16 cellular contexts compared by ENCODE assay signal in the genomic region with DNA sequence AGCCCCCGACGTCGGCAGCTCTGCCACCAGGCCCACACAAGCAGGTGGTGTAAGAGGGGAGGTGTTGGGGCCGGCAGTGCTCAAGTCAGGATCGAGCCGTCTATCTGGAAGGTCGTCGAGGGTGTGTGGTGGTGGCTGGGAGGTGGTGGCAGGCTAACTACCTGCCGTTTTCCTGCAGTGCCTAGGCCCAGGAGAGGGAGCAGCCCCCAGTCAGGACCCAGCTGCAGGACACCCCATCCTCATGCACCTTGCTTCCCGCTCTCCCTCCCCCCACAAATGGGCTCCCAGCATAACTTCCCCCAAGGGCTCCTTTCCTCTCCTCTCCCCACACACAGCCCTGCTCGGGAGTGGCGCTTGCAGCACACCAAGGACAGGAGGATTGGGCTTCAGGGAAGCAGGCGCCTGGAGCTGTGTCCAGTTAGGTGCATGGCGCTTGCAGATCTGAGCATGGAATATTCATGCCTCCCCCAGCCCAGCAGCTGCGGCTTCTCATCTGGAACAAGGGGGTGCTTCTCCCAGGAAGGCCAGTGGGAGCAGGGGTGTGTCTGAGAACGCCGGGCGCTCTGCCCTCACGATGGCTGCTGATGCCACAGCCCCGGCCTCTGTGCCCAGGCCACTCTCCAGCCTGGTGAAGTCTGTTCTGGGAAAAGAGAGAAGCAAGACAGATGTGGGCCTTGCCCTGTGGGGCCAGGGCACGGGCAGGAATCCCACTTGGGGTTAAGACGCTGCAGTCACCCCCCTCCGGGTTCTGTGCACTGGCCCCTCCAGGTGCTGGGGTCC.
DNase-seq lines count a peak whose midpoint lies in the region; ATAC-seq and TF ChIP-seq lines count a peak whose summit lies in the region.
"Had no signal": no experiment of that assay in that cellular context is flagged by ENCODE, and none has a peak within 500 bp of the region (broad histone marks: within the 10 kb centered on the region; RNA-seq: fewer than 3 reads in every experiment).

No MANE protein-coding gene starts in this region.

- peaks cover 6% of the 10 kb centered on the region for H3K9me3 Mint-ChIP-seq in nephron progenitor cell
- no peaks in the 10 kb centered on the region for H3K9me3 Mint-ChIP-seq in stimulated activated effector memory CD8-positive, alpha-beta T cell treated with anti-CD3 and anti-CD28 coated beads, Interleukin-12 subunit alpha, Interleukin-12 subunit beta, amount 100 ng/mL, for 72 hours
- no peaks in the 10 kb centered on the region for H3K9me3 Mint-ChIP-seq in stimulated activated memory B cell treated with anti-CD40 and anti-IgM and Interleukin-4, amounts not matched to agents 10 μg/mL and 1 μg/mL and 100 μg/mL, for 72 hours
- H3K9me3 Mint-ChIP-seq: CD8-positive, alpha-beta T cell; GM23338 had no signal

- no peak overlapping the region for H3K9ac ChIP-seq in BLaER1

- peaks cover 49% of the 10 kb centered on the region for H3K4me1 Mint-ChIP-seq in nephron progenitor cell
- H3K4me1 Mint-ChIP-seq in stimulated activated effector memory CD8-positive, alpha-beta T cell treated with anti-CD3 and anti-CD28 coated beads, Interleukin-12 subunit alpha, Interleukin-12 subunit beta, amount 100 ng/mL, for 72 hours: peaks cover 10% of the 10 kb centered on the region
- peaks cover 12% of the 10 kb centered on the region for H3K4me1 Mint-ChIP-seq in stimulated activated memory B cell treated with anti-CD40 and anti-IgM and Interleukin-4, amounts not matched to agents 10 μg/mL and 1 μg/mL and 100 μg/mL, for 72 hours

- H3K27me3 ChIP-seq in BLaER1 (no peaks in the 10 kb centered on the region), esophagus muscularis mucosa (peaks cover 0 to 24% (median 0%) of the 10 kb centered on the region in 4 donors)

- no peaks in the 10 kb centered on the region for H4K20me1 ChIP-seq in BLaER1

- 78% methylated on average over 13 of the region's 23 CpGs for WGBS in esophagus muscularis mucosa

- peak overlapping the region; percentile 80 for H3K4me2 ChIP-seq in BLaER1
- H3K4me2 ChIP-seq: A549, GM23338 had no signal

- peak overlapping the region; percentile 57 for H3K27ac Mint-ChIP-seq in nephron progenitor cell
- no peak overlapping the region for H3K27ac Mint-ChIP-seq in stimulated activated effector memory CD8-positive, alpha-beta T cell treated with anti-CD3 and anti-CD28 coated beads, Interleukin-12 subunit alpha, Interleukin-12 subunit beta, amount 100 ng/mL, for 72 hours
- H3K27ac Mint-ChIP-seq in stimulated activated memory B cell treated with anti-CD40 and anti-IgM and Interleukin-4, amounts not matched to agents 10 μg/mL and 1 μg/mL and 100 μg/mL, for 72 hours: no peak overlapping the region
- H3K27ac Mint-ChIP-seq: CD8-positive, alpha-beta T cell; GM23338 had no signal

- H3K27ac ChIP-seq in BLaER1: no peak overlapping the region
- H3K27ac ChIP-seq in esophagus muscularis mucosa (replicated peaks in 1 of 4): no peak overlapping the region
- H3K27ac ChIP-seq: 22Rv1, A549, HL-60 had no signal

- peak; percentile 11 for ATAC-seq in stimulated activated effector memory CD8-positive, alpha-beta T cell treated with anti-CD3 and anti-CD28 coated beads, Interleukin-12 subunit alpha, Interleukin-12 subunit beta, amount 100 ng/mL, for 72 hours
- ATAC-seq in stimulated activated memory B cell treated with anti-CD40 and anti-IgM and Interleukin-4, amounts not matched to agents 10 μg/mL and 1 μg/mL and 100 μg/mL, for 72 hours: no peak
- ATAC-seq: A549, GM23338 had no signal

- TF ChIP-seq CTCF in esophagus muscularis mucosa (IDR thresholded peaks at IDR 0.05) (no peak), nephron progenitor cell (IDR thresholded peaks at IDR 0.05) (no peak)

- DNase-seq in esophagus muscularis mucosa (ENCODE audit: extremely low spot score) (peak; percentile 87), nephron progenitor cell (no peak), OCI-M2 (lab: John Stamatoyannopoulos, UW; ENCODE audit: unreplicated experiment) (no peak), DMS153 treated with DMSO at 0.1 percent for 48 hours (lab: John Stamatoyannopoulos, UW; ENCODE audit: unreplicated experiment) (no peak)
- no peak for DNase-seq in stimulated activated effector memory CD8-positive, alpha-beta T cell treated with anti-CD3 and anti-CD28 coated beads, Interleukin-12 subunit alpha, Interleukin-12 subunit beta, amount 100 ng/mL, for 72 hours (ENCODE audit: low spot score in 2 of 2)
- DNase-seq: AML-193; Calu3; CD8-positive, alpha-beta T cell; DMS53; HCEC 1CT had no signal

- no peak for TF ChIP-seq POLR2A in esophagus muscularis mucosa (IDR thresholded peaks at IDR 0.05; ENCODE audit: low read depth)

- intact Hi-C loops in esophagus muscularis mucosa (cut with DNase I): no loop called here

- H3K4me1 ChIP-seq in BLaER1 (peaks cover 44% of the 10 kb centered on the region), esophagus muscularis mucosa (no peaks in the 10 kb centered on the region)
- H3K4me1 ChIP-seq: A549 had no signal

- H3K36me3 Mint-ChIP-seq in nephron progenitor cell (ENCODE audit: low read depth): peaks cover 16% of the 10 kb centered on the region
- H3K36me3 Mint-ChIP-seq in stimulated activated effector memory CD8-positive, alpha-beta T cell treated with anti-CD3 and anti-CD28 coated beads, Interleukin-12 subunit alpha, Interleukin-12 subunit beta, amount 100 ng/mL, for 72 hours: no peaks in the 10 kb centered on the region
- no peaks in the 10 kb centered on the region for H3K36me3 Mint-ChIP-seq in stimulated activated memory B cell treated with anti-CD40 and anti-IgM and Interleukin-4, amounts not matched to agents 10 μg/mL and 1 μg/mL and 100 μg/mL, for 72 hours
- H3K36me3 Mint-ChIP-seq: CD8-positive, alpha-beta T cell had no signal

- H3K4me3 ChIP-seq in BLaER1 (no peak overlapping the region), esophagus muscularis mucosa (no peak overlapping the region)
- H3K4me3 ChIP-seq: A549, GM23338 had no signal

- H3K36me3 ChIP-seq in BLaER1 (no peaks in the 10 kb centered on the region), esophagus muscularis mucosa (no peaks in the 10 kb centered on the region)

- TF ChIP-seq EP300 in esophagus muscularis mucosa (IDR thresholded peaks at IDR 0.05): no peak

- H3K9me3 ChIP-seq in BLaER1 (no peaks in the 10 kb centered on the region), esophagus muscularis mucosa (no peaks in the 10 kb centered on the region)
- H3K9me3 ChIP-seq: A549 had no signal

- no peak overlapping the region for H3K4me3 Mint-ChIP-seq in nephron progenitor cell
- no peak overlapping the region for H3K4me3 Mint-ChIP-seq in stimulated activated effector memory CD8-positive, alpha-beta T cell treated with anti-CD3 and anti-CD28 coated beads, Interleukin-12 subunit alpha, Interleukin-12 subunit beta, amount 100 ng/mL, for 72 hours
- H3K4me3 Mint-ChIP-seq in stimulated activated memory B cell treated with anti-CD40 and anti-IgM and Interleukin-4, amounts not matched to agents 10 μg/mL and 1 μg/mL and 100 μg/mL, for 72 hours: no peak overlapping the region
- H3K4me3 Mint-ChIP-seq: CD8-positive, alpha-beta T cell; GM23338 had no signal

- no peaks in the 10 kb centered on the region for H3K27me3 Mint-ChIP-seq in nephron progenitor cell (ENCODE audit: low read depth, poor library complexity)
- peaks cover 26% of the 10 kb centered on the region for H3K27me3 Mint-ChIP-seq in stimulated activated memory B cell treated with anti-CD40 and anti-IgM and Interleukin-4, amounts not matched to agents 10 μg/mL and 1 μg/mL and 100 μg/mL, for 72 hours
